14 cellular contexts compared by ENCODE assay signal in genomic region chr7:65892169-65892568, GRCh38. TPM values are rescaled to one million over a fixed set of nuclear protein-coding genes. Genes with fewer than 3 reads are reported as not detected.
DNase-seq lines count a peak whose midpoint lies in the region; ATAC-seq and TF ChIP-seq lines count a peak whose summit lies in the region.
"Had no signal": no experiment of that assay in that cellular context is flagged by ENCODE, and none has a peak within 500 bp of the region (broad histone marks: within the 10 kb centered on the region; RNA-seq: fewer than 3 reads in every experiment).

No MANE protein-coding gene starts in this region.

- in situ Hi-C loops in KBM-7 (cut with MboI; ENCODE audit: low pct_unique_long_range_greater_than_20kb, low sequenced_read_pairs), result no loop called here

- peak; percentile 53 for DNase-seq in CD1c-positive myeloid dendritic cell (ENCODE audit: extremely low spot score)
- peak; percentile 47 for DNase-seq in KBM-7
- no peak for DNase-seq in left lung
- DNase-seq in NCI-H1436 treated with DMSO at 0.1 percent for 48 hours (lab: John Stamatoyannopoulos, UW), result no peak
- DNase-seq in NCI-H526 treated with DMSO at 0.1 percent for 48 hours (lab: John Stamatoyannopoulos, UW), result no peak
- no peak for DNase-seq in HPDE6-E6E7 (ENCODE audit: extremely low spot score)
- DNase-seq: AML-193; Calu3; CD4-positive, alpha-beta T cell; DMS 273 treated with DMSO at 0.1 percent for 48 hours; GM23248; H9 had no signal

- no peak overlapping the region for H3K9ac ChIP-seq in subcutaneous abdominal adipose tissue (ENCODE audit: low read length in 5 of 5)
- H3K9ac ChIP-seq: BLaER1, GM23248 had no signal

- H3K4me1 ChIP-seq in left lung (no peaks in the 10 kb centered on the region), subcutaneous abdominal adipose tissue (ENCODE audit: control insufficient read depth in 5 of 5, insufficient read depth in 5 of 5, low read length in 5 of 5) (peaks cover 0 to 26% (median 2%) of the 10 kb centered on the region in 5 donors)

- H3K36me3 ChIP-seq in left lung (peaks cover 0 to 7% of the 10 kb centered on the region in 2 donors), subcutaneous abdominal adipose tissue (ENCODE audit: control insufficient read depth in 5 of 5, insufficient read depth in 5 of 5, low read length in 5 of 5) (peaks cover 0 to 7% (median 4%) of the 10 kb centered on the region in 5 donors)

- H3K27ac ChIP-seq in left lung, result peak overlapping the region in 1 of 2 donors; percentile 33
- peak overlapping the region; percentile 13 for H3K27ac ChIP-seq in subcutaneous abdominal adipose tissue (ENCODE audit: low read depth, low read length)
- H3K27ac ChIP-seq: BLaER1, GM23248 had no signal

- H3K9me3 ChIP-seq in left lung, result no peaks in the 10 kb centered on the region
- no peaks in the 10 kb centered on the region for H3K9me3 ChIP-seq in subcutaneous abdominal adipose tissue (ENCODE audit: control insufficient read depth in 5 of 5, low read length in 5 of 5)
- H3K9me3 ChIP-seq: BLaER1 had no signal

- ATAC-seq in left lung, result peak; percentile 12

- H3K4me3 ChIP-seq in left lung, result no peak overlapping the region
- no peak overlapping the region for H3K4me3 ChIP-seq in subcutaneous abdominal adipose tissue (ENCODE audit: low read depth in 1 of 5, low read length in 5 of 5)
- H3K4me3 ChIP-seq: BLaER1, GM23248 had no signal

- H3K27me3 ChIP-seq in left lung (no peaks in the 10 kb centered on the region), subcutaneous abdominal adipose tissue (ENCODE audit: control insufficient read depth in 5 of 5, insufficient read depth in 4 of 5, low read length in 5 of 5) (no peaks in the 10 kb centered on the region)
- H3K27me3 ChIP-seq: BLaER1 had no signal

- no peak for TF ChIP-seq CTCF in left lung (IDR thresholded peaks at IDR 0.05)

- intact Hi-C loops in left lung (cut with DNase I), result no loop called here

RNA-seq across cellular contexts. Expression of gene VKORC1L1, which starts 19.3 kb away (rescaled TPM):
- 10 to 100 TPM; 37.6 to 49.6 TPM for total RNA-seq in left lung

Comparison
In these comparisons a context has a peak if more than half of its experiments do, and no peak if none do; other contexts are left out.
1. DNase-seq: peak in CD1c-positive myeloid dendritic cell (single experiment) and KBM-7 (single experiment); none in left lung (0 of 2), NCI-H1436 treated with DMSO at 0.1 percent for 48 hours (single experiment), NCI-H526 treated with DMSO at 0.1 percent for 48 hours (single experiment) and HPDE6-E6E7 (single experiment).